10 cellular contexts compared by ENCODE assay signal in the genomic region with DNA sequence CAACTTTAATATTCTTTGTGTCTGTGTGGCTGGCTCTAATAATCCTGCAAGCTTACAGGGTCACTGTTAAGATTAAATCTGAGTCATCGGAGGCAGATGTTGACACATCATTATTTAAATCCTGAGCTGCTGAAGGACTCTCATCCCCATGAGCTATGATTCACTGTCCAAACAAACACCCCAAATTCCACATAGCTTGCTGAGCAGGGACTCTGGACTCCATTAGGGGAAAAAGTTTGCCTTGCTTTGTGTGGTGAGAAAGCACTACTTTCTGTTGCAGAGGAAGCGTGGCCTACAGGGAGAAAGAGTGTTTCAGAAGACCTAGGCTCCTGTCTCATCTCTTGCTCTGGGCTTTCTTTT.
A peak's percentile ranks its signal among the peaks of the same experiment; 100 is the strongest.
DNase-seq lines count a peak whose midpoint lies in the region; ATAC-seq and TF ChIP-seq lines count a peak whose summit lies in the region.
"Had no signal": no experiment of that assay in that cellular context is flagged by ENCODE, and none has a peak within 500 bp of the region (broad histone marks: within the 10 kb centered on the region; RNA-seq: fewer than 3 reads in every experiment).

No MANE protein-coding gene starts in this region.

- H3K4me3 ChIP-seq in SJCRH30 (no peak overlapping the region), fibroblast of villous mesenchyme (ENCODE audit: low read depth, low read length) (no peak overlapping the region), upper lobe of right lung (no peak overlapping the region), sigmoid colon (no peak overlapping the region)

- H3K27ac ChIP-seq in SJCRH30 (no peak overlapping the region), upper lobe of right lung (no peak overlapping the region), sigmoid colon (peak overlapping the region in 1 of 4 donors; percentile 42)

- CTCF ChIA-PET in activated CD8-positive, alpha-beta memory T cell treated with anti-CD3 and anti-CD28 coated beads, Interleukin-2, amount 10 ng/mL, durations not matched to agents 7 days and 5 days (lab: Charles Lee): no interaction called here

- ATAC-seq in upper lobe of right lung: peak; percentile 71
- no peak for ATAC-seq in activated T-cell treated with anti-CD3 and anti-CD28 coated beads, Interleukin-2, amount 50 U/mL, for 4 hours
- ATAC-seq in activated CD8-positive, alpha-beta memory T cell treated with anti-CD3 and anti-CD28 coated beads, Interleukin-2, amount 10 ng/mL, durations not matched to agents 7 days and 5 days: no peak

- H3K4me1 Mint-ChIP-seq in activated T-cell treated with anti-CD3 and anti-CD28 coated beads, Interleukin-2, amount 50 U/mL, for 4 hours (ENCODE audit: low read depth): peaks cover 13% of the 10 kb centered on the region
- peaks cover 5% of the 10 kb centered on the region for H3K4me1 Mint-ChIP-seq in activated CD8-positive, alpha-beta memory T cell treated with anti-CD3 and anti-CD28 coated beads, Interleukin-2, amount 10 ng/mL, durations not matched to agents 7 days and 5 days

- 32 to 52% methylated on average over 2 of the region's 2 CpGs for WGBS in sigmoid colon, 2 donors

- H3K9me3 Mint-ChIP-seq in activated T-cell treated with anti-CD3 and anti-CD28 coated beads, Interleukin-2, amount 50 U/mL, for 4 hours: no peaks in the 10 kb centered on the region
- H3K9me3 Mint-ChIP-seq in activated CD8-positive, alpha-beta memory T cell treated with anti-CD3 and anti-CD28 coated beads, Interleukin-2, amount 10 ng/mL, durations not matched to agents 7 days and 5 days (ENCODE audit: low read depth): no peaks in the 10 kb centered on the region

- no peak overlapping the region for H3K4me3 Mint-ChIP-seq in activated T-cell treated with anti-CD3 and anti-CD28 coated beads, Interleukin-2, amount 50 U/mL, for 4 hours
- no peak overlapping the region for H3K4me3 Mint-ChIP-seq in activated CD8-positive, alpha-beta memory T cell treated with anti-CD3 and anti-CD28 coated beads, Interleukin-2, amount 10 ng/mL, durations not matched to agents 7 days and 5 days
- H3K4me3 Mint-ChIP-seq: CD4-positive, CD25-positive, alpha-beta regulatory T cell had no signal

- TF ChIP-seq EP300 in sigmoid colon (IDR thresholded peaks at IDR 0.05): no peak

- DNase-seq in NOMO-1 treated with DMSO at 0.1 percent for 48 hours (lab: John Stamatoyannopoulos, UW; ENCODE audit: unreplicated experiment) (peak; percentile 47), NOMO-1 treated with dmso at 0.1 percent for 144 hours (lab: John Stamatoyannopoulos, UW; ENCODE audit: unreplicated experiment) (no peak), SJCRH30 (peak; percentile 38 to 67), fibroblast of villous mesenchyme (ENCODE audit: low read depth) (peak; percentile 88), upper lobe of right lung (no peak), sigmoid colon (no peak)
- DNase-seq in activated T-cell treated with anti-CD3 and anti-CD28 coated beads, Interleukin-2, amount 50 U/mL, for 4 hours: no peak
- no peak for DNase-seq in activated CD8-positive, alpha-beta memory T cell treated with anti-CD3 and anti-CD28 coated beads, Interleukin-2, amount 10 ng/mL, durations not matched to agents 7 days and 5 days
- DNase-seq: CD4-positive, CD25-positive, alpha-beta regulatory T cell; NCI-H1105 treated with DMSO at 0.1 percent for 48 hours had no signal

- no peak for TF ChIP-seq POLR2A in sigmoid colon (IDR thresholded peaks at IDR 0.05)

- no peaks in the 10 kb centered on the region for H3K36me3 Mint-ChIP-seq in activated T-cell treated with anti-CD3 and anti-CD28 coated beads, Interleukin-2, amount 50 U/mL, for 4 hours (ENCODE audit: insufficient read depth)
- H3K36me3 Mint-ChIP-seq in activated CD8-positive, alpha-beta memory T cell treated with anti-CD3 and anti-CD28 coated beads, Interleukin-2, amount 10 ng/mL, durations not matched to agents 7 days and 5 days: no peaks in the 10 kb centered on the region
- H3K36me3 Mint-ChIP-seq: CD4-positive, CD25-positive, alpha-beta regulatory T cell had no signal

- H3K4me1 ChIP-seq in SJCRH30 (peaks cover 9% of the 10 kb centered on the region), upper lobe of right lung (peaks cover 5% of the 10 kb centered on the region), sigmoid colon (peaks cover 0 to 8% (median 4%) of the 10 kb centered on the region in 4 donors)

- H3K36me3 ChIP-seq in SJCRH30 (no peaks in the 10 kb centered on the region), upper lobe of right lung (no peaks in the 10 kb centered on the region), sigmoid colon (no peaks in the 10 kb centered on the region)

- H3K27me3 ChIP-seq in SJCRH30 (no peaks in the 10 kb centered on the region), upper lobe of right lung (no peaks in the 10 kb centered on the region), sigmoid colon (no peaks in the 10 kb centered on the region)

- H3K9me3 ChIP-seq in SJCRH30 (replicated peaks): no peaks in the 10 kb centered on the region
- H3K9me3 ChIP-seq in upper lobe of right lung: no peaks in the 10 kb centered on the region
- no peaks in the 10 kb centered on the region for H3K9me3 ChIP-seq in sigmoid colon

- no peaks in the 10 kb centered on the region for H3K27me3 Mint-ChIP-seq in activated T-cell treated with anti-CD3 and anti-CD28 coated beads, Interleukin-2, amount 50 U/mL, for 4 hours (ENCODE audit: low read depth)
- no peaks in the 10 kb centered on the region for H3K27me3 Mint-ChIP-seq in activated CD8-positive, alpha-beta memory T cell treated with anti-CD3 and anti-CD28 coated beads, Interleukin-2, amount 10 ng/mL, durations not matched to agents 7 days and 5 days
- H3K27me3 Mint-ChIP-seq: CD4-positive, CD25-positive, alpha-beta regulatory T cell had no signal

- intact Hi-C loops in upper lobe of right lung (cut with DNase I) (no loop called here), sigmoid colon (cut with DNase I) (no loop called here)

- no peak overlapping the region for H3K27ac Mint-ChIP-seq in activated CD8-positive, alpha-beta memory T cell treated with anti-CD3 and anti-CD28 coated beads, Interleukin-2, amount 10 ng/mL, durations not matched to agents 7 days and 5 days
- H3K27ac Mint-ChIP-seq: CD4-positive, CD25-positive, alpha-beta regulatory T cell had no signal

- TF ChIP-seq CTCF in fibroblast of villous mesenchyme (IDR thresholded peaks at IDR 0.05; ENCODE audit: insufficient read depth, low read depth, low read length): no peak
- TF ChIP-seq CTCF in upper lobe of right lung (IDR thresholded peaks at IDR 0.05): no peak
- TF ChIP-seq CTCF in sigmoid colon (IDR thresholded peaks at IDR 0.05): no peak

Comparison
In these comparisons a context has a peak if more than half of its experiments do, and no peak if none do; other contexts are left out.
1. DNase-seq: peak in NOMO-1 treated with DMSO at 0.1 percent for 48 hours (single experiment), SJCRH30 (2 of 2) and fibroblast of villous mesenchyme (single experiment); none in NOMO-1 treated with dmso at 0.1 percent for 144 hours (single experiment), upper lobe of right lung (single experiment), activated T-cell treated with anti-CD3 and anti-CD28 coated beads, Interleukin-2, amount 50 U/mL, for 4 hours (single experiment), activated CD8-positive, alpha-beta memory T cell treated with anti-CD3 and anti-CD28 coated beads, Interleukin-2, amount 10 ng/mL, durations not matched to agents 7 days and 5 days (single experiment) and sigmoid colon (single experiment).